Comparison of ENCODE assay signal across 8 cellular contexts in the genomic region with DNA sequence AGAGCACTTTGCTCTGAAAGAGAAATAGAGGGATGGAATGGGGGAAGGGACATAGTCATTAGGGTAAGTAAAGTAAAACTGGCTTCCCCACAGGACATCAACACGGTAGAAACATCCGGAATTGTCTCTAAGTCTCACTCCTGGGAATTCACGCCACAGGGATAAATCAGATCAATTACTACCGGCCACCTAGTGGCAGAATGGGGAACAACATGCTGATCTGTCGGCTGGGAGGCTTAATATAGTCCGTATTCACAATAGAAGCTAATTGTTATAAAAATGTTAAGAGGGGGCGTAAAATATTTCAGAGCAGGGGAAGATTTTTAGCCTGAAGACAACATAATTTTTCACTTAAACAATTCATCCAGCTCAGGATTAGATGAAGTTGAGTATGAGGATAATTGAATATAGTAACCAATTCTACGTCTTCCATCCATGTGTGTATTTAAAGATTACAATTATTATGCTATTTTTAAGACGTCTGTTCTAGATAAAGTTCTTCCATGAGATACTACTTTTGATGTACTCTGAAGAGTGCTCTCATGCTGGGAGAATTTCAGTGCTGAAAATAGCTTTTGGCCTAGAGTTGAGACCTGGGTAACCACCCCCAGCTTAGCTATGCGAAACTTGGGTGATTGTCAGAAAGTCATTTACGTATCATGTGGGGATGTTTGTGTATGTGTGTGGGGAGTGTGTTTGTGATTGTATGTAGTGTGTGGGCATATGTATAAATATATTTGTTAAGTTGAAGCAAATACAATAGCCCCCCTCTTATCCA.
DNase-seq lines count a peak whose midpoint lies in the region; ATAC-seq and TF ChIP-seq lines count a peak whose summit lies in the region.

No MANE protein-coding gene starts in this region.

- no peaks in the 10 kb centered on the region for H3K9me3 ChIP-seq in upper lobe of left lung

- intact Hi-C loops in left colon (cut with DNase I, micrococcal nuclease) = no loop called here

- H3K27me3 ChIP-seq in upper lobe of left lung = no peaks in the 10 kb centered on the region

- peaks cover 0 to 6% (median 0%) of the 10 kb centered on the region in 4 donors for H3K4me1 ChIP-seq in upper lobe of left lung

- ATAC-seq in left colon (peak; percentile 71), upper lobe of left lung (ENCODE audit: low FRiP score in 2 of 2) (no peak), HG02884 (IDR thresholded peaks at IDR 0.05; ENCODE audit: unreplicated experiment) (no peak), HG03045 (IDR thresholded peaks at IDR 0.05; ENCODE audit: unreplicated experiment) (no peak)

- no peak overlapping the region for H3K4me3 ChIP-seq in Jurkat, Clone E6-1 (ENCODE audit: low read length)
- H3K4me3 ChIP-seq in upper lobe of left lung = no peak overlapping the region

- TF ChIP-seq EP300 in upper lobe of left lung (IDR thresholded peaks at IDR 0.05) = no peak

- WGBS in upper lobe of left lung, 2 donors = 56 to 64% methylated on average over 11 of the region's 11 CpGs

- DNase-seq in NCI-H1436 (lab: John Stamatoyannopoulos, UW) (peak; percentile 0), NCI-H1436 treated with DMSO at 0.1 percent for 48 hours (lab: John Stamatoyannopoulos, UW) (no peak), astrocyte of the hippocampus (ENCODE audit: low read depth, low spot score) (peak; percentile 21), left colon (peak in 1 of 2 donors; percentile 56), upper lobe of left lung (peak in 1 of 2 donors; percentile 24)
- peak; percentile 37 for DNase-seq in Jurkat, Clone E6-1 (ENCODE audit: low read depth, low spot score)

- peak; percentile 43 to 69 (median 53) for TF ChIP-seq CTCF in upper lobe of left lung (IDR thresholded peaks at IDR 0.05)

- H3K27ac ChIP-seq in upper lobe of left lung = no peak overlapping the region

- no peak for TF ChIP-seq POLR2A in upper lobe of left lung (IDR thresholded peaks at IDR 0.05)

- no peaks in the 10 kb centered on the region for H3K36me3 ChIP-seq in upper lobe of left lung
